Comparison of ENCODE assay signal across 21 cellular contexts in the genomic region with DNA sequence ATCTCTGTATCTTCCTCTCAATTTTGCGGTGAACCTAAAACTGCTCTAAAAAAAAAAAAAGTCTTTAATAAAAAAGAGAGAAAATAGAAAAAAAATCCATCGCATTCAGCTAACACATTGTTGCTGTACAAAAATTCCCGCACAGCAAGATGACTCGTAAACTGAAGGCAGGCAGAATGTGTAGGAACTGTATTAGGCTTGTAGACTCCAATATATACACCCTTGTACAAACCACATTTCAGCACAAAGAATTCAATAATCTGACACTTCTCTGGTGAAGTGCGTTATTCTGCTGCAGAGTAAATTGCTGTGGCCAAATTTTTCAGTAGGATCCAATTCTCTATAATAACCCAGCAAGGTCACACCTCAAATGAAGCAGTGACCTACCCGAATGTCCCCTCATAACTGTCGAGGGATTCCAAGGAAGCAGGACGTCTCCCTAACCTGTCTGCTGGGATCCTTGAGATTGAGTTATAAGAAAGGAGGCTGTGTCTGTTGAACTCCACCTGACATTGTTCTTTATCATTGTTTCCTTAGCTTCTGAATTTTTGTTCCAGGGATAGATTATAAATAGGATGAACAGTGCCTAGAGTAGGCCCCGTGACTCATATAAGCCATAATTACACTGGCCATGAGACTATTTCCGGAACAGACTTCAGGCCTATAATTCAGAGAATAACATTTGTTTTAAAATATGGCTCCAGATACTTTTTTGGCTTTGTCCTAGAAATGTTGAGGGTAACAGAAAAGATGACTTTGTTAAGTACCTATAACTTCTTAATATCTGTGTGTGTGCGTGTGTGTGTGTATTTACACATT.
DNase-seq lines count a peak whose midpoint lies in the region; ATAC-seq, FAIRE-seq and TF ChIP-seq lines count a peak whose summit lies in the region.
"Had no signal": no experiment of that assay in that cellular context is flagged by ENCODE, and none has a peak within 500 bp of the region (broad histone marks: within the 10 kb centered on the region; RNA-seq: fewer than 3 reads in every experiment).

No MANE protein-coding gene starts in this region.

- ATAC-seq in GM23338 (no peak; the same call in 2 of the 3 replicates), esophagus mucosa (no peak)

- H3K9me3 Mint-ChIP-seq in GM23338 (no peaks in the 10 kb centered on the region), neural progenitor cell (no peaks in the 10 kb centered on the region)

- H3K27me3 ChIP-seq in GM23338 (ENCODE audit: insufficient read depth), result no peaks in the 10 kb centered on the region
- H3K27me3 ChIP-seq in endothelial cell of umbilical vein (ENCODE audit: control insufficient read depth in 2 of 2, insufficient read depth in 2 of 2, low read length in 2 of 2), result no peaks in the 10 kb centered on the region
- H3K27me3 ChIP-seq in neural progenitor cell, result no peaks in the 10 kb centered on the region
- no peaks in the 10 kb centered on the region for H3K27me3 ChIP-seq in thyroid gland

- H3K9me3 ChIP-seq in endothelial cell of umbilical vein (replicated peaks; ENCODE audit: control insufficient read depth, insufficient read depth, low read length) (no peaks in the 10 kb centered on the region), neural progenitor cell (ENCODE audit: low read depth) (no peaks in the 10 kb centered on the region), thyroid gland (no peaks in the 10 kb centered on the region)

- intact Hi-C loops in endothelial cell of umbilical vein (cut with micrococcal nuclease) (no loop called here), thyroid gland (cut with DNase I) (no loop called here)

- H3K4me1 Mint-ChIP-seq in GM23338 (peaks cover 32% of the 10 kb centered on the region), neural progenitor cell (peaks cover 18% of the 10 kb centered on the region)
- H3K4me1 Mint-ChIP-seq: CD14-positive monocyte, IgD-negative memory B cell had no signal

- BruUV-seq in endothelial cell of umbilical vein (replicated peaks; lab: Mats Ljungman, UMichigan), result no TSS peak

- H3K27me3 Mint-ChIP-seq in GM23338 (ENCODE audit: insufficient read depth, low read depth, poor library complexity), result no peaks in the 10 kb centered on the region
- no peaks in the 10 kb centered on the region for H3K27me3 Mint-ChIP-seq in neural progenitor cell (ENCODE audit: insufficient read depth, low read depth)
- H3K27me3 Mint-ChIP-seq: IgD-negative memory B cell had no signal

- WGBS in thyroid gland, 2 donors, result 93 to 94% methylated on average over 11 of the region's 11 CpGs

- 0 out of 2 replicates have a peak overlapping the region, but pooled peaks have one; percentile 56 for H3K27ac Mint-ChIP-seq in GM23338
- no peak overlapping the region for H3K27ac Mint-ChIP-seq in neural progenitor cell
- H3K27ac Mint-ChIP-seq: CD14-positive monocyte, IgD-negative memory B cell had no signal

- TF ChIP-seq CTCF in GM23338 (conservative IDR thresholded peaks at IDR 0.05; ENCODE audit: low read depth in 2 of 2) (no peak), endothelial cell of umbilical vein (IDR thresholded peaks at IDR 0.05; ENCODE audit: extremely low read depth in 1 of 2, insufficient read depth in 1 of 2, low read depth in 1 of 2, low read length in 2 of 2) (no peak), neural progenitor cell (IDR thresholded peaks at IDR 0.05) (no peak), thyroid gland (IDR thresholded peaks at IDR 0.05) (no peak)

- H3K9me1 ChIP-seq in endothelial cell of umbilical vein (replicated peaks; ENCODE audit: control insufficient read depth, extremely low read depth, insufficient read depth, low read length), result no peaks in the 10 kb centered on the region

- TF ChIP-seq POLR2A in endothelial cell of umbilical vein (IDR thresholded peaks at IDR 0.05; ENCODE audit: low read depth, low read length) (no peak), thyroid gland (IDR thresholded peaks at IDR 0.05) (no peak)

- peak overlapping the region; percentile 52 for H3K27ac ChIP-seq in GM23338 (ENCODE audit: low read depth)
- peak overlapping the region; percentile 22 for H3K27ac ChIP-seq in endothelial cell of umbilical vein (ENCODE audit: insufficient read depth, low read depth, low read length)
- no peak overlapping the region for H3K27ac ChIP-seq in neural progenitor cell
- no peak overlapping the region for H3K27ac ChIP-seq in thyroid gland

- dilution Hi-C loops in endothelial cell of umbilical vein (cut with MboI; ENCODE audit: extremely low pct_ligation_motif_present, low sequenced_read_pairs), result no loop called here

- POLR2A ChIA-PET in endothelial cell of umbilical vein (lab: Charles Lee), result interaction anchor here (1.4 kb wide), 1 partner anchor 18 kb away, joined by 9 read pairs; no protein-coding TSS in a partner anchor

- no peak overlapping the region for H2AFZ ChIP-seq in GM23338
- H2AFZ ChIP-seq in endothelial cell of umbilical vein (ENCODE audit: low read depth, low read length), result no peak overlapping the region
- no peak overlapping the region for H2AFZ ChIP-seq in neural progenitor cell (replicated peaks)

- H3K4me3 ChIP-seq in GM23338 (no peak overlapping the region), endothelial cell of umbilical vein (replicated peaks in 1 of 3; ENCODE audit: insufficient read depth in 1 of 3, low read depth in 1 of 3, low read length in 3 of 3) (no peak overlapping the region), neural progenitor cell (no peak overlapping the region), thyroid gland (replicated peaks in 1 of 3) (no peak overlapping the region)

- H3K4me2 ChIP-seq in GM23338, result 0 out of 2 replicates have a peak overlapping the region, but pooled peaks have one; percentile 1
- peak overlapping the region; percentile 35 for H3K4me2 ChIP-seq in endothelial cell of umbilical vein (ENCODE audit: insufficient read depth, low read length)
- H3K4me2 ChIP-seq in neural progenitor cell, result peak overlapping the region; percentile 8

- H3K9me2 ChIP-seq in GM23338 (ENCODE audit: insufficient read depth), result no peaks in the 10 kb centered on the region

- H4K20me1 ChIP-seq in GM23338 (replicated peaks; ENCODE audit: insufficient read depth) (no peaks in the 10 kb centered on the region), endothelial cell of umbilical vein (replicated peaks; ENCODE audit: control insufficient read depth, extremely low read depth, insufficient read depth, low read length) (no peaks in the 10 kb centered on the region), neural progenitor cell (ENCODE audit: low read depth) (no peaks in the 10 kb centered on the region)

- CTCF ChIA-PET in endothelial cell of umbilical vein (lab: Charles Lee), result interaction anchor here (1.2 to 1.3 kb wide), 2 partner anchors 17 to 23 kb away, joined by 3 read pairs; no protein-coding TSS in a partner anchor

- H3K9ac ChIP-seq in endothelial cell of umbilical vein (replicated peaks; ENCODE audit: extremely low read depth, insufficient read depth, low read length), result no peak overlapping the region
- H3K9ac ChIP-seq in neural progenitor cell, result no peak overlapping the region

- H3K4me1 ChIP-seq in GM23338 (ENCODE audit: insufficient read depth), result peaks cover 31% of the 10 kb centered on the region
- peaks cover 5% of the 10 kb centered on the region for H3K4me1 ChIP-seq in endothelial cell of umbilical vein (ENCODE audit: control insufficient read depth, extremely low read depth, insufficient read depth, low read length)
- peaks cover 16% of the 10 kb centered on the region for H3K4me1 ChIP-seq in neural progenitor cell
- no peaks in the 10 kb centered on the region for H3K4me1 ChIP-seq in thyroid gland

- DNase-seq in GM23338 (ENCODE audit: low spot score) (no peak), LHCN-M2 (ENCODE audit: low read depth) (peak; percentile 46), endothelial cell of umbilical vein (ENCODE audit: low read depth, low spot score) (peak; percentile 50), neural progenitor cell (ENCODE audit: low spot score) (no peak), thyroid gland (no peak), SKM-1 treated with dmso at 0.1 percent for 144 hours (lab: John Stamatoyannopoulos, UW; ENCODE audit: unreplicated experiment) (no peak)
- DNase-seq in stimulated activated CD4-positive, alpha-beta T cell treated with anti-CD3 and anti-CD28 coated beads, Interleukin-4, amount 100 ng/mL, for 4 hours, result no peak
- DNase-seq: ACHN, AML-193, EL, Kasumi-1, NCI-H1105 treated with DMSO at 0.1 percent for 48 hours, NCI-H187, NCI-H526 treated with DMSO at 0.1 percent for 48 hours, SIG-M5 had no signal

- no peaks in the 10 kb centered on the region for H3K79me2 ChIP-seq in GM23338 (replicated peaks; ENCODE audit: insufficient read depth)
- H3K79me2 ChIP-seq in endothelial cell of umbilical vein (ENCODE audit: control insufficient read depth, insufficient read depth, low read length), result no peaks in the 10 kb centered on the region
- no peaks in the 10 kb centered on the region for H3K79me2 ChIP-seq in neural progenitor cell (ENCODE audit: low read depth)

- H3K4me3 Mint-ChIP-seq in GM23338 (no peak overlapping the region), neural progenitor cell (no peak overlapping the region)
- H3K4me3 Mint-ChIP-seq: CD14-positive monocyte had no signal

- FAIRE-seq in endothelial cell of umbilical vein (lab: Jason Lieb, UNC), result peak; percentile 74
- FAIRE-seq: GM19239, H54, RCC 7860 had no signal

- H3K36me3 Mint-ChIP-seq in GM23338 (ENCODE audit: low read depth), result no peaks in the 10 kb centered on the region
- H3K36me3 Mint-ChIP-seq in neural progenitor cell, result no peaks in the 10 kb centered on the region
- H3K36me3 Mint-ChIP-seq: CD14-positive monocyte, IgD-negative memory B cell had no signal

- H3F3A ChIP-seq in GM23338 (replicated peaks; ENCODE audit: low read depth), result no peaks in the 10 kb centered on the region
- no peaks in the 10 kb centered on the region for H3F3A ChIP-seq in neural progenitor cell (ENCODE audit: low read depth)

- H3K36me3 ChIP-seq in GM23338 (ENCODE audit: insufficient read depth) (no peaks in the 10 kb centered on the region), endothelial cell of umbilical vein (ENCODE audit: control insufficient read depth in 2 of 2, extremely low read depth in 1 of 2, insufficient read depth in 2 of 2, low read length in 2 of 2) (no peaks in the 10 kb centered on the region), neural progenitor cell (no peaks in the 10 kb centered on the region), thyroid gland (no peaks in the 10 kb centered on the region)

TF ChIP-seq in GM23338, 12 proteins besides CTCF, POLR2A, EP300 and RAD21 (continues in another document):
- TF ChIP-seq NANOG (IDR thresholded peaks at IDR 0.05; ENCODE audit: borderline replicate concordance) (no peak), CREB1 (CRISPR knock-in tag; IDR thresholded peaks at IDR 0.05; ENCODE audit: low read depth) (no peak), ZNF114 (CRISPR knock-in tag; IDR thresholded peaks at IDR 0.05) (no peak), POLR2AphosphoS5 (IDR thresholded peaks at IDR 0.05; ENCODE audit: low read depth) (no peak), EZH2 (IDR thresholded peaks at IDR 0.05; ENCODE audit: low read depth, unreplicated experiment) (no peak)

TF ChIP-seq in endothelial cell of umbilical vein, 7 proteins besides CTCF, POLR2A, EP300 and RAD21 (continues in another document):
- no peak for TF ChIP-seq GATA2 (IDR thresholded peaks at IDR 0.05; ENCODE audit: insufficient read depth, insufficient read length, low read depth, low read length)
- TF ChIP-seq FOS (IDR thresholded peaks at IDR 0.05; ENCODE audit: borderline replicate concordance, insufficient read depth, low read length), result peak; percentile 65
- no peak for TF ChIP-seq EZH2 (IDR thresholded peaks at IDR 0.05; ENCODE audit: borderline replicate concordance, low read depth, low read length, severe bottlenecking)

Comparison
In these comparisons a context has a peak if more than half of its experiments do, and no peak if none do; other contexts are left out.
1. DNase-seq: peak in LHCN-M2 (single experiment) and endothelial cell of umbilical vein (single experiment); none in GM23338 (single experiment), neural progenitor cell (single experiment), thyroid gland (0 of 2), stimulated activated CD4-positive, alpha-beta T cell treated with anti-CD3 and anti-CD28 coated beads, Interleukin-4, amount 100 ng/mL, for 4 hours (0 of 2) and SKM-1 treated with dmso at 0.1 percent for 144 hours (single experiment).
2. H3K27ac ChIP-seq: peak in GM23338 (single experiment) and endothelial cell of umbilical vein (single experiment); none in neural progenitor cell (single experiment) and thyroid gland (0 of 3).
3. Peak in every context shown above with its lines, with median percentiles within 50 percentile points of each other: H3K4me2 ChIP-seq.